In the genomic region with DNA sequence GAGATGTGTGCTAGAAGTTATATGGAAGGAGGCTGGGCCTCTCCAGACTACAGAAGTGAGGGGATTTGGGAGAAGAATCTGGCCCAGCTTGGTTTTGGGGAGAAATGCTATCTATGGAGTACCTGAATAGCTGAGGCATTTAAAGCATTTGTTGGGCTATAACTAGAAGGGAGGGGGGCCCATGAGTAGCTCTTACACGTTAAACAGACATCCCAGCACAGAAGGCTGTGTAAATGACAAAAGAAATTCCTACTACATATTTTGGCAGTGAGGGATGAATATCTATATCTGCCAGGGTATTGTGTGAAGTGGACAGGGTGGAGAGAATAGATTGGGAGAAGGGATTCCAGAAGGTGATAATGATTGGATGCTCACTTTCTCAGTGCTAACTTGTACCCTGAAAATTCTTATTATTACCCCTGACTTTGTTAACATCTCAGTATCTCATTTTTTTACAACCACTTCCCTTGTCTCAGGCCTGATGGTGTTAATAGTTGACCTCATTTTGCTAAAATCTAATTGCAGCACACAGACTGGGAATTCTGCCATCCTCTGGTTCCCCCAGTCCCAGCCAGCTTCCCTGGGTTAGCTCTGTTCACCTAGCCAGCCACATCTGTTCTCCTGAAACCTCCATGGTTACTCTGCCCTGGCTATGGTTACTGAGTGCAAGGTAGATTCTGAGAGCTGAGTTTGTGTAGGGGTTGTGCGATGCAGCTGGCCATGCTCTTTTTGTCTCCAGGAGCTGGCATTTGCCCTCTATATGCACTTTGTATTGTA, we compare ENCODE assay signal across 19 cellular contexts. TPM values are rescaled to one million over a fixed set of nuclear protein-coding genes. Genes with fewer than 3 reads are reported as not detected.
DNase-seq lines count a peak whose midpoint lies in the region; ATAC-seq and TF ChIP-seq lines count a peak whose summit lies in the region.
"Had no signal": no experiment of that assay in that cellular context is flagged by ENCODE, and none has a peak within 500 bp of the region (broad histone marks: within the 10 kb centered on the region; RNA-seq: fewer than 3 reads in every experiment).

No MANE protein-coding gene starts in this region.

- peaks cover 5 to 22% of the 10 kb centered on the region in 2 experiments; a peak in 3 of 4 replicates for H3K4me1 ChIP-seq in SK-N-SH (ENCODE audit: control insufficient read depth in 1 of 2, insufficient read depth in 2 of 2, low read depth in 1 of 2, low read length in 1 of 2)
- 0 out of 2 replicates have a peak, but pooled peaks cover 3% of the 10 kb centered on the region for H3K4me1 ChIP-seq in GM23338 (ENCODE audit: insufficient read depth)
- H3K4me1 ChIP-seq in trophoblast cell (ENCODE audit: control insufficient read depth in 1 of 2, insufficient read depth in 2 of 2, low read length in 2 of 2), result no peaks in the 10 kb centered on the region
- H3K4me1 ChIP-seq: neural progenitor cell, SJCRH30 had no signal

- no peak overlapping the region for H4K91ac ChIP-seq in trophoblast cell (ENCODE audit: low read depth, low read length)

- peaks cover 0 to 3% of the 10 kb centered on the region in 2 experiments for H3K36me3 ChIP-seq in SK-N-SH (replicated peaks in 1 of 2; ENCODE audit: control insufficient read depth in 1 of 2, insufficient read depth in 2 of 2, low read length in 1 of 2)
- no peaks in the 10 kb centered on the region for H3K36me3 ChIP-seq in GM23338 (ENCODE audit: insufficient read depth)
- no peaks in the 10 kb centered on the region for H3K36me3 ChIP-seq in trophoblast cell (ENCODE audit: control insufficient read depth in 1 of 2, insufficient read depth in 2 of 2, low read length in 2 of 2)
- H3K36me3 ChIP-seq: neural progenitor cell, SJCRH30 had no signal

- H3K4me3 Mint-ChIP-seq in GM23338, result no peak overlapping the region
- H3K4me3 Mint-ChIP-seq: neural progenitor cell had no signal

- H3K9me2 ChIP-seq in SK-N-SH (no peaks in the 10 kb centered on the region), GM23338 (ENCODE audit: insufficient read depth) (no peaks in the 10 kb centered on the region)

- H3K4me1 Mint-ChIP-seq in GM23338, result no peaks in the 10 kb centered on the region
- H3K4me1 Mint-ChIP-seq: neural progenitor cell had no signal

- H3K79me1 ChIP-seq in trophoblast cell (ENCODE audit: low read length), result no peaks in the 10 kb centered on the region

- no peak overlapping the region for H3K4me2 ChIP-seq in SK-N-SH
- H3K4me2 ChIP-seq in GM23338, result no peak overlapping the region
- H3K4me2 ChIP-seq in trophoblast cell (ENCODE audit: low read length), result no peak overlapping the region
- H3K4me2 ChIP-seq: neural progenitor cell had no signal

- no peak overlapping the region for H3K4me3 ChIP-seq in SK-N-SH (ENCODE audit: low read depth in 2 of 2, low read length in 1 of 2)
- H3K4me3 ChIP-seq in GM23338, result no peak overlapping the region
- H3K4me3 ChIP-seq in fibroblast of the aortic adventitia (ENCODE audit: low read depth, low read length), result no peak overlapping the region
- no peak overlapping the region for H3K4me3 ChIP-seq in trophoblast cell (ENCODE audit: low read depth, low read length)
- H3K4me3 ChIP-seq: neural progenitor cell, SJCRH30 had no signal

- peak overlapping the region in 1 of 2 experiments; percentile 35; a peak in 2 of 4 replicates for H3K27ac ChIP-seq in SK-N-SH (ENCODE audit: low read depth in 2 of 2, low read length in 1 of 2)
- H3K27ac ChIP-seq in GM23338 (ENCODE audit: low read depth), result no peak overlapping the region
- no peak overlapping the region for H3K27ac ChIP-seq in trophoblast cell (ENCODE audit: low read depth, low read length)
- H3K27ac ChIP-seq: neural progenitor cell, SJCRH30 had no signal

- no peak overlapping the region for H3K18ac ChIP-seq in trophoblast cell (ENCODE audit: low read length)

- no peak for TF ChIP-seq CTCF in SK-N-SH (IDR thresholded peaks at IDR 0.05)
- TF ChIP-seq CTCF in GM23338 (conservative IDR thresholded peaks at IDR 0.05; ENCODE audit: low read depth in 2 of 2), result no peak
- no peak for TF ChIP-seq CTCF in fibroblast of the aortic adventitia (IDR thresholded peaks at IDR 0.05; ENCODE audit: insufficient read depth, low read length)

- H3K9me3 ChIP-seq in SK-N-SH (no peaks in the 10 kb centered on the region), trophoblast cell (ENCODE audit: insufficient read depth, low read depth, low read length) (no peaks in the 10 kb centered on the region)
- H3K9me3 ChIP-seq: SJCRH30 had no signal

- H3K9ac ChIP-seq in SK-N-SH (no peak overlapping the region), trophoblast cell (ENCODE audit: low read length) (no peak overlapping the region)
- H3K9ac ChIP-seq: neural progenitor cell had no signal

- no peaks in the 10 kb centered on the region for H3K36me3 Mint-ChIP-seq in GM23338 (ENCODE audit: low read depth)
- H3K36me3 Mint-ChIP-seq: neural progenitor cell had no signal

- no peak overlapping the region for H3K4ac ChIP-seq in trophoblast cell (ENCODE audit: low read depth, low read length)

- no peaks in the 10 kb centered on the region for H3K27me3 Mint-ChIP-seq in GM23338 (ENCODE audit: insufficient read depth, low read depth, poor library complexity)

- no peak overlapping the region for H2BK12ac ChIP-seq in trophoblast cell (ENCODE audit: low read length)

- H4K12ac ChIP-seq in trophoblast cell (ENCODE audit: low read depth, low read length), result no peak overlapping the region

- no peak overlapping the region for H3K23ac ChIP-seq in trophoblast cell (ENCODE audit: low read length)

- ATAC-seq in SK-N-SH treated with all-trans-retinoic acid at 6 μM for 48 hours, result peak; percentile 59
- ATAC-seq in GM23338, result no peak; the same call in 2 of the 3 replicates
- no peak for ATAC-seq in HG03521 (IDR thresholded peaks at IDR 0.05; ENCODE audit: unreplicated experiment)

- no peak for TF ChIP-seq RAD21 in SK-N-SH (IDR thresholded peaks at IDR 0.05; ENCODE audit: low read length)

- POLR2A ChIA-PET in SK-N-SH (lab: Yijun Ruan, JAX), result no interaction called here

- no peak for TF ChIP-seq EP300 in SK-N-SH (IDR thresholded peaks at IDR 0.05; ENCODE audit: borderline replicate concordance in 1 of 2, low read depth in 1 of 2, low read length in 1 of 2)

- H4K8ac ChIP-seq in trophoblast cell (ENCODE audit: low read depth, low read length), result no peak overlapping the region

- H2AK5ac ChIP-seq in trophoblast cell (ENCODE audit: low read length), result no peak overlapping the region

- no peak overlapping the region for H2BK5ac ChIP-seq in trophoblast cell (ENCODE audit: low read depth, low read length, poor library complexity)

- H3F3A ChIP-seq in SK-N-SH (replicated peaks; ENCODE audit: insufficient read depth), result no peaks in the 10 kb centered on the region
- no peaks in the 10 kb centered on the region for H3F3A ChIP-seq in GM23338 (replicated peaks; ENCODE audit: low read depth)

- H3K79me2 ChIP-seq in SK-N-SH (ENCODE audit: insufficient read depth), result no peaks in the 10 kb centered on the region
- no peaks in the 10 kb centered on the region for H3K79me2 ChIP-seq in GM23338 (replicated peaks; ENCODE audit: insufficient read depth)
- no peaks in the 10 kb centered on the region for H3K79me2 ChIP-seq in trophoblast cell (ENCODE audit: control insufficient read depth, insufficient read depth, low read length, poor library complexity)

- H2AFZ ChIP-seq in SK-N-SH (ENCODE audit: low read depth) (no peak overlapping the region), GM23338 (no peak overlapping the region), trophoblast cell (ENCODE audit: insufficient read depth, low read length, poor library complexity) (no peak overlapping the region)
- H2AFZ ChIP-seq: neural progenitor cell had no signal

- no peak overlapping the region for H2BK120ac ChIP-seq in trophoblast cell (ENCODE audit: insufficient read depth, low read length, poor library complexity)

- H4K20me1 ChIP-seq in SK-N-SH (ENCODE audit: insufficient read depth) (no peaks in the 10 kb centered on the region), GM23338 (replicated peaks; ENCODE audit: insufficient read depth) (no peaks in the 10 kb centered on the region)

- H3K27me3 ChIP-seq in SK-N-SH (ENCODE audit: insufficient read depth) (no peaks in the 10 kb centered on the region), GM23338 (ENCODE audit: insufficient read depth) (no peaks in the 10 kb centered on the region), trophoblast cell (ENCODE audit: insufficient read depth, low read length) (no peaks in the 10 kb centered on the region)
- H3K27me3 ChIP-seq: neural progenitor cell, SJCRH30 had no signal

- H3K14ac ChIP-seq in trophoblast cell (ENCODE audit: low read length), result peak overlapping the region; percentile 11

- DNase-seq in SK-N-SH, result no peak
- DNase-seq in GM23338 (ENCODE audit: low spot score), result peak; percentile 56
- peak; percentile 64 for DNase-seq in fibroblast of the aortic adventitia (ENCODE audit: low read depth)
- DNase-seq in trophoblast cell, result peak in 1 of 2 donors; percentile 20
- no peak for DNase-seq in SW480 (ENCODE audit: low spot score)
- DNase-seq in GOT3 (lab: John Stamatoyannopoulos, UW), result no peak
- DNase-seq: activated naive CD4-positive, alpha-beta T cell treated with Interleukin-2 at 50 U/mL for 16 hours; Calu3; central memory CD4-positive, alpha-beta T cell; IMR-90; kidney glomerular epithelial cell; NCI-H1092; NCI-H2171 treated with DMSO at 0.1 percent for 48 hours; retina; SJCRH30; stimulated activated CD4-positive, alpha-beta T cell treated with anti-CD3 and anti-CD28 coated beads, Interleukin-4, amount 100 ng/mL, for 1 hour had no signal

- H3K9me3 Mint-ChIP-seq in GM23338, result no peaks in the 10 kb centered on the region
- H3K9me3 Mint-ChIP-seq: neural progenitor cell had no signal

- H3K27ac Mint-ChIP-seq in GM23338, result no peak overlapping the region
- H3K27ac Mint-ChIP-seq: neural progenitor cell had no signal

- 76% methylated on average over 2 of the region's 2 CpGs for WGBS in SK-N-SH (ENCODE audit: low lambda C conversion rate)
- WGBS in trophoblast cell (ENCODE audit: extremely low coverage, insufficient coverage, insufficient read length), result no CpG with 5 or more reads among the region's 2 CpGs

- CTCF ChIA-PET in SK-N-SH (lab: Yijun Ruan, JAX), result interaction anchor here (0.8 to 13.1 kb wide), 5 partner anchors 8 to 214 kb away, joined by 3 to 636 read pairs (median 5); a partner anchor contains a TSS

TF ChIP-seq in SK-N-SH treated with all-trans-retinoic acid at 6 μM for 48 hours, 23 proteins besides CTCF, POLR2A, EP300 and RAD21 (continues in another document):
- no peak for TF ChIP-seq ZNF565 (CRISPR knock-in tag; conservative IDR thresholded peaks at IDR 0.05; ENCODE audit: low read depth)

TF ChIP-seq in GM23338, 12 proteins besides CTCF, POLR2A, EP300 and RAD21:
- TF ChIP-seq EZH2phosphoT487 (IDR thresholded peaks at IDR 0.05; ENCODE audit: unreplicated experiment), result no peak

RNA-seq across cellular contexts. Expression of a gene that starts 28.8 kb away (rescaled TPM):
- polyA plus RNA-seq in SK-N-SH (2012; rRNA removed), result 28.2 and 31.6 TPM in 2 replicates
- 38.5 and 38.8 TPM in 2 replicates for polyA plus RNA-seq in SK-N-SH (2012; cell fraction: cytosol; rRNA removed)
- 16.0 and 32.7 TPM in 2 replicates for polyA plus RNA-seq in SK-N-SH (2012; cell fraction: nucleus; rRNA removed)
- total RNA-seq in GM23338 (2014; rRNA removed; shearing (Covaris generic)), result 96.8 and 118 TPM in 2 replicates
- polyA plus RNA-seq in GM23338 (2016; fragmentation: Nextera tagmentation; extraction: Ambion mirVana), result 43.6 and 47.3 TPM in 2 replicates
- 71.1 and 158 TPM in 2 replicates for total RNA-seq in fibroblast of the aortic adventitia (ENCODE audit: low replicate concordance)
- polyA plus RNA-seq in trophoblast cell (2013), result 63.0 and 64.3 TPM in 2 replicates

Comparison
In these comparisons a context has a peak if more than half of its experiments do, and no peak if none do; other contexts are left out.
1. DNase-seq: peak in GM23338 (single experiment) and fibroblast of the aortic adventitia (single experiment); none in SK-N-SH (single experiment), SW480 (single experiment) and GOT3 (single experiment).